In the genomic region with DNA sequence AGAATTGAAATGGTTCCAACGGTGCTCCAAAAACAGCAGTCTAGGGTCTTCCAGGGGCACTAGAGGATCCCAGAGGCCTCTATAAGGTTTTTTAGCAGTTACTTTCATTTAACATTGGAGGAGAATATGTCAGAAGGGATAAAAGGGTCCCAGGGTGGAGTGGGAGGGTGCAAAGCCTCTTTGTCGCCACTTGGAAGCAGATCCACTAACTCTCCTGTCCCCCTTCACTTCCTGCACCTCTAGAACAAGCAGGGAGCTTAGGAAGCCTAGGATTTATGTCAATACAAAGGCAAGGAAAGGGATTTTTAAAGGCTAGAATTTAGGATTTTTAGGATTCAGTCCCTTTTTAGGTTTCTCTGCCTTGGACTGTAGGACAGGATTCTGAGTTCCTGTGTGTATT, we compare ENCODE assay signal across 23 cellular contexts. TPM values are rescaled to one million over a fixed set of nuclear protein-coding genes. Genes with fewer than 3 reads are reported as not detected.
A peak's percentile ranks its signal among the peaks of the same experiment; 100 is the strongest.
DNase-seq lines count a peak whose midpoint lies in the region; ATAC-seq and TF ChIP-seq lines count a peak whose summit lies in the region.
"Had no signal": no experiment of that assay in that cellular context is flagged by ENCODE, and none has a peak within 500 bp of the region (broad histone marks: within the 10 kb centered on the region; RNA-seq: fewer than 3 reads in every experiment).

No MANE protein-coding gene starts in this region.

- in situ Hi-C loops in ACHN (cut with HindIII; ENCODE audit: low pct_ligation_motif_present, low pct_unique_long_range_greater_than_20kb, low sequenced_read_pairs) = no loop called here

- H3K27me3 ChIP-seq in BLaER1 = no peaks in the 10 kb centered on the region; the same call in 1 of the 2 replicates
- peaks cover 0 to 12% of the 10 kb centered on the region in 2 donors for H3K27me3 ChIP-seq in left lung

- no peak for TF ChIP-seq CTCF in WTC11 (IDR thresholded peaks at IDR 0.05)
- TF ChIP-seq CTCF in progenitor cell of endocrine pancreas (IDR thresholded peaks at IDR 0.05; ENCODE audit: unreplicated experiment) = no peak
- no peak for TF ChIP-seq CTCF in left lung (IDR thresholded peaks at IDR 0.05)

- H4K20me1 ChIP-seq in BLaER1 = no peaks in the 10 kb centered on the region

- H3K27me3 Mint-ChIP-seq in WTC11 (ENCODE audit: low read depth) (peaks cover 16% of the 10 kb centered on the region), progenitor cell of endocrine pancreas (peaks cover 6% of the 10 kb centered on the region)

- H3K4me2 ChIP-seq in BLaER1 = peak overlapping the region; percentile 52
- H3K4me2 ChIP-seq: KMS-11 had no signal

- WGBS in mesodermal cell (ENCODE audit: insufficient coverage in 2 of 2), 2 experiments = 77 to 83% methylated on average over 1 to 2 of the region's 2 CpGs

- intact Hi-C loops in left lung (cut with DNase I) = no loop called here

- DNase-seq in WTC11 (ENCODE audit: low spot score) (no peak), progenitor cell of endocrine pancreas (ENCODE audit: low spot score, unreplicated experiment) (no peak), ACHN (no peak), left lung (no peak)
- no peak for DNase-seq in activated CD4-positive, alpha-beta T cell treated with anti-CD3 and anti-CD28 coated beads for 48 hours
- DNase-seq: BE2C; CD4-positive, alpha-beta T cell; IMR-90; NCI-H1092 treated with DMSO at 0.1 percent for 48 hours; NCI-H1436 treated with DMSO at 0.1 percent for 48 hours; NCI-H1930; NK-92 treated with Interleukin-12 subunit alpha and Interleukin-12 subunit beta, amount 100 ng/mL, for 24 hours; SHP77 treated with DMSO at 0.1 percent for 48 hours had no signal

- H3K36me3 Mint-ChIP-seq in WTC11 (no peaks in the 10 kb centered on the region), progenitor cell of endocrine pancreas (ENCODE audit: insufficient read depth) (no peaks in the 10 kb centered on the region)

- POLR2A ChIA-PET in WTC11 (lab: Charles Lee) = no interaction called here

- H3K36me3 ChIP-seq in BLaER1 (no peaks in the 10 kb centered on the region), mesodermal cell (ENCODE audit: control insufficient read depth, insufficient read depth, low read length) (no peaks in the 10 kb centered on the region), left lung (no peaks in the 10 kb centered on the region)
- H3K36me3 ChIP-seq: BE2C, HAP-1 had no signal

- peaks cover 29% of the 10 kb centered on the region for H3K4me1 ChIP-seq in BLaER1
- peaks cover 9% of the 10 kb centered on the region for H3K4me1 ChIP-seq in mesodermal cell (ENCODE audit: control insufficient read depth, insufficient read depth, low read length, poor library complexity, severe bottlenecking)
- no peaks in the 10 kb centered on the region for H3K4me1 ChIP-seq in left lung
- H3K4me1 ChIP-seq: BE2C, HAP-1 had no signal

- H3K4me3 ChIP-seq in BLaER1 = no peak overlapping the region
- H3K4me3 ChIP-seq in mesodermal cell (ENCODE audit: extremely low read depth, insufficient read depth, low read length, poor library complexity, severe bottlenecking) = no peak overlapping the region
- H3K4me3 ChIP-seq in left lung = no peak overlapping the region
- H3K4me3 ChIP-seq: A549, GM23248, HAP-1, SK-N-MC had no signal

- H3K27ac ChIP-seq in BLaER1 (no peak overlapping the region), mesodermal cell (ENCODE audit: low read depth, low read length, severe bottlenecking) (peak overlapping the region; percentile 5), left lung (no peak overlapping the region)
- H3K27ac ChIP-seq: A549, GM23248, KMS-11, RWPE1, SK-N-MC had no signal

- CTCF ChIA-PET in WTC11 (lab: Charles Lee) = interaction anchor here (0.7 to 3.3 kb wide), 5 partner anchors 24 to 90 kb away, joined by 3 to 18 read pairs (median 3); a partner anchor contains a TSS

- H3K9me3 ChIP-seq in BLaER1 (no peaks in the 10 kb centered on the region), mesodermal cell (ENCODE audit: control insufficient read depth, low read length) (no peaks in the 10 kb centered on the region), left lung (no peaks in the 10 kb centered on the region)
- H3K9me3 ChIP-seq: A549, BE2C, HAP-1 had no signal

- H3K4me3 Mint-ChIP-seq in WTC11 (no peak overlapping the region), progenitor cell of endocrine pancreas (ENCODE audit: low read depth) (no peak overlapping the region)
- H3K4me3 Mint-ChIP-seq: CD4-positive, alpha-beta T cell had no signal

- no peak overlapping the region for H3K27ac Mint-ChIP-seq in WTC11
- H3K27ac Mint-ChIP-seq in progenitor cell of endocrine pancreas = peak overlapping the region; percentile 13
- H3K27ac Mint-ChIP-seq: CD4-positive, alpha-beta T cell had no signal

- H3K9me3 Mint-ChIP-seq in WTC11 (no peaks in the 10 kb centered on the region), progenitor cell of endocrine pancreas (ENCODE audit: low read depth) (no peaks in the 10 kb centered on the region)
- H3K9me3 Mint-ChIP-seq: CD4-positive, alpha-beta T cell had no signal

- peak; percentile 53 for ATAC-seq in WTC11
- ATAC-seq in left lung = no peak

- H3K4me1 Mint-ChIP-seq in WTC11 (peaks cover 12% of the 10 kb centered on the region), progenitor cell of endocrine pancreas (ENCODE audit: low read depth) (peaks cover 7% of the 10 kb centered on the region)

- H3K9ac ChIP-seq in BLaER1 = no peak overlapping the region
- H3K9ac ChIP-seq: GM23248, KMS-11 had no signal

TF ChIP-seq in WTC11, 78 proteins besides CTCF, POLR2A, EP300 and RAD21 (continues in another document):
- TF ChIP-seq ZNF138 (CRISPR knock-in tag; conservative IDR thresholded peaks at IDR 0.05) = no peak
- TF ChIP-seq, protein P1, sequence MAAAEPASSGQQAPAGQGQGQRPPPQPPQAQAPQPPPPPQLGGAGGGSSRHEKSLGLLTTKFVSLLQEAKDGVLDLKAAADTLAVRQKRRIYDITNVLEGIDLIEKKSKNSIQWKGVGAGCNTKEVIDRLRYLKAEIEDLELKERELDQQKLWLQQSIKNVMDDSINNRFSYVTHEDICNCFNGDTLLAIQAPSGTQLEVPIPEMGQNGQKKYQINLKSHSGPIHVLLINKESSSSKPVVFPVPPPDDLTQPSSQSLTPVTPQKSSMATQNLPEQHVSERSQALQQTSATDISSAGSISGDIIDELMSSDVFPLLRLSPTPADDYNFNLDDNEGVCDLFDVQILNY (CRISPR knock-in tag; IDR thresholded peaks at IDR 0.05) = no peak
- TF ChIP-seq ZNF317 (CRISPR knock-in tag; IDR thresholded peaks at IDR 0.05; ENCODE audit: borderline replicate concordance, low read depth) = no peak
- TF ChIP-seq, protein P2, sequence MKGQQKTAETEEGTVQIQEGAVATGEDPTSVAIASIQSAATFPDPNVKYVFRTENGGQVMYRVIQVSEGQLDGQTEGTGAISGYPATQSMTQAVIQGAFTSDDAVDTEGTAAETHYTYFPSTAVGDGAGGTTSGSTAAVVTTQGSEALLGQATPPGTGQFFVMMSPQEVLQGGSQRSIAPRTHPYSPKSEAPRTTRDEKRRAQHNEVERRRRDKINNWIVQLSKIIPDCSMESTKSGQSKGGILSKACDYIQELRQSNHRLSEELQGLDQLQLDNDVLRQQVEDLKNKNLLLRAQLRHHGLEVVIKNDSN (CRISPR knock-in tag; IDR thresholded peaks at IDR 0.05) = no peak
- no peak for TF ChIP-seq NFATC4 (CRISPR knock-in tag; IDR thresholded peaks at IDR 0.05)
- no peak for TF ChIP-seq ZNF416 (CRISPR knock-in tag; IDR thresholded peaks at IDR 0.05)
- TF ChIP-seq, protein P3, sequence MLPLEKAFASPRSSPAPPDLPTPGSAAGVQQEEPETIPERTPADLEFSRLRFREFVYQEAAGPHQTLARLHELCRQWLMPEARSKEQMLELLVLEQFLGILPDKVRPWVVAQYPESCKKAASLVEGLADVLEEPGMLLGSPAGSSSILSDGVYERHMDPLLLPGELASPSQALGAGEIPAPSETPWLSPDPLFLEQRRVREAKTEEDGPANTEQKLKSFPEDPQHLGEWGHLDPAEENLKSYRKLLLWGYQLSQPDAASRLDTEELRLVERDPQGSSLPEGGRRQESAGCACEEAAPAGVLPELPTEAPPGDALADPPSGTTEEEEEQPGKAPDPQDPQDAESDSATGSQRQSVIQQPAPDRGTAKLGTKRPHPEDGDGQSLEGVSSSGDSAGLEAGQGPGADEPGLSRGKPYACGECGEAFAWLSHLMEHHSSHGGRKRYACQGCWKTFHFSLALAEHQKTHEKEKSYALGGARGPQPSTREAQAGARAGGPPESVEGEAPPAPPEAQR (CRISPR knock-in tag; IDR thresholded peaks at IDR 0.05) = no peak
- TF ChIP-seq RELA (CRISPR knock-in tag; IDR thresholded peaks at IDR 0.05; ENCODE audit: borderline replicate concordance) = no peak

RNA-seq across cellular contexts. Expression of a gene that starts 8.3 kb away (rescaled TPM):
- 0.92 to 1.2 TPM (median 1.1 TPM) in 3 replicates for total RNA-seq in WTC11 (2021)
- polyA plus RNA-seq in mesodermal cell (2013, experiment 1 of 2) = not detected
- not detected for polyA plus RNA-seq in mesodermal cell (2013, experiment 2 of 2)
- 0.86 and 1.1 TPM in 2 replicates for total RNA-seq in progenitor cell of endocrine pancreas
- total RNA-seq in left lung = 1 to 10 TPM; 1.5 to 6.6 TPM
- total RNA-seq: CD4-positive, alpha-beta T cell; G401; GM23248; IMR-90; NCI-H460 had no signal
- polyA plus RNA-seq: A549, GM23248, IMR-90 had no signal

RNA-seq across cellular contexts. Expression of a gene that starts 28.8 kb away (rescaled TPM):
- total RNA-seq in WTC11 (2021) = 0.16 TPM in 1 of 3 replicates, not detected in the others
- not detected for polyA plus RNA-seq in mesodermal cell (2013, experiment 1 of 2)
- not detected for polyA plus RNA-seq in mesodermal cell (2013, experiment 2 of 2)
- not detected in 2 replicates for total RNA-seq in progenitor cell of endocrine pancreas
- not detected for total RNA-seq in left lung
- total RNA-seq: CD4-positive, alpha-beta T cell; G401; GM23248; IMR-90; NCI-H460 had no signal
- polyA plus RNA-seq: A549, GM23248, IMR-90 had no signal

RNA-seq across cellular contexts. Expression of a gene that starts 41.0 kb away (rescaled TPM):
- total RNA-seq in WTC11 (2021) (13.0 to 16.9 TPM (median 15.1 TPM) in 3 replicates), progenitor cell of endocrine pancreas (15.2 and 16.3 TPM in 2 replicates), left lung (10 to 100 TPM; 12.7 to 15.6 TPM)
- 8.6 TPM for polyA plus RNA-seq in mesodermal cell (2013, experiment 1 of 2)
- 7.5 TPM for polyA plus RNA-seq in mesodermal cell (2013, experiment 2 of 2)

RNA-seq across cellular contexts. Expression of a gene that starts 42.9 kb away (rescaled TPM):
- total RNA-seq in WTC11 (2021) = 3.2 to 5.5 TPM (median 5.2 TPM) in 3 replicates
- polyA plus RNA-seq in mesodermal cell (2013, experiment 1 of 2) = 7.8 TPM
- 8.1 TPM for polyA plus RNA-seq in mesodermal cell (2013, experiment 2 of 2)
- 4.4 and 4.5 TPM in 2 replicates for total RNA-seq in progenitor cell of endocrine pancreas
- 1 to 10 TPM; 2.0 to 4.8 TPM for total RNA-seq in left lung
- total RNA-seq: G401 had no signal
- polyA plus RNA-seq: GM23248 had no signal

RNA-seq across cellular contexts. Expression of a gene that starts 43.4 kb away (rescaled TPM):
- 1.9 to 2.5 TPM (median 2.2 TPM) in 3 replicates for total RNA-seq in WTC11 (2021)
- 1.6 TPM for polyA plus RNA-seq in mesodermal cell (2013, experiment 1 of 2)
- polyA plus RNA-seq in mesodermal cell (2013, experiment 2 of 2) = 2.8 TPM
- 51.3 and 74.2 TPM in 2 replicates for total RNA-seq in progenitor cell of endocrine pancreas
- not detected for total RNA-seq in left lung
- total RNA-seq: CD4-positive, alpha-beta T cell; G401; GM23248; IMR-90; NCI-H460 had no signal
- polyA plus RNA-seq: A549, GM23248, IMR-90 had no signal
